In genomic region chr17:74512624-74513084, GRCh38 we compare ENCODE assay signal across 9 cellular contexts. TPM values are rescaled to one million over a fixed set of nuclear protein-coding genes. Genes with fewer than 3 reads are reported as not detected.
DNase-seq lines count a peak whose midpoint lies in the region; ATAC-seq and TF ChIP-seq lines count a peak whose summit lies in the region.
"Had no signal": no experiment of that assay in that cellular context is flagged by ENCODE, and none has a peak within 500 bp of the region (broad histone marks: within the 10 kb centered on the region; RNA-seq: fewer than 3 reads in every experiment).

No MANE protein-coding gene starts in this region.

- intact Hi-C loops in Right ventricle myocardium inferior (cut with DNase I) (no loop called here), left ventricle myocardium inferior (cut with micrococcal nuclease) (no loop called here), ovary (cut with DNase I) (no loop called here)

- peaks cover 12% of the 10 kb centered on the region for H3K9me3 Mint-ChIP-seq in type B pancreatic cell

- H3K4me1 Mint-ChIP-seq in type B pancreatic cell (ENCODE audit: unreplicated experiment): peaks cover 8% of the 10 kb centered on the region

- peaks cover 8% of the 10 kb centered on the region for H3K4me1 ChIP-seq in left ventricle myocardium inferior
- no peaks in the 10 kb centered on the region for H3K4me1 ChIP-seq in ovary (ENCODE audit: insufficient read depth)

- H3K27me3 ChIP-seq in left ventricle myocardium inferior (ENCODE audit: low read depth) (peaks cover 28% of the 10 kb centered on the region), ovary (no peaks in the 10 kb centered on the region)

- no peak for TF ChIP-seq EP300 in ovary (IDR thresholded peaks at IDR 0.05)

- H3K4me3 ChIP-seq in left ventricle myocardium inferior (no peak overlapping the region), fibroblast of mammary gland (ENCODE audit: control insufficient read depth, low read depth, low read length) (no peak overlapping the region), ovary (no peak overlapping the region)

- H3K36me3 ChIP-seq in left ventricle myocardium inferior (no peaks in the 10 kb centered on the region), ovary (no peaks in the 10 kb centered on the region)

- H3K4me3 Mint-ChIP-seq in type B pancreatic cell: no peak overlapping the region

- ATAC-seq in Right ventricle myocardium inferior: peak; percentile 39

- H3K36me3 Mint-ChIP-seq in type B pancreatic cell: peaks cover 10% of the 10 kb centered on the region

- TF ChIP-seq CTCF in left ventricle myocardium inferior (IDR thresholded peaks at IDR 0.05; ENCODE audit: borderline replicate concordance) (no peak), fibroblast of mammary gland (conservative IDR thresholded peaks at IDR 0.05; ENCODE audit: control insufficient read depth, insufficient read depth, low read depth, low read length) (no peak), type B pancreatic cell (conservative IDR thresholded peaks at IDR 0.05) (no peak), ovary (IDR thresholded peaks at IDR 0.05) (no peak)

- no peak overlapping the region for H3K27ac Mint-ChIP-seq in type B pancreatic cell

- WGBS in ovary, 3 donors: 45 to 59% (median 48%) methylated on average over 7 of the region's 7 CpGs

- DNase-seq in Right ventricle myocardium inferior (ENCODE audit: missing footprints) (no peak), left ventricle myocardium inferior (no peak), KG1 (lab: John Stamatoyannopoulos, UW) (peak; percentile 86), fibroblast of mammary gland (ENCODE audit: low read depth) (peak; percentile 87), type B pancreatic cell (ENCODE audit: extremely low spot score, unreplicated experiment) (peak; percentile 24), DMS53 treated with DMSO at 0.1 percent for 48 hours (lab: John Stamatoyannopoulos, UW; ENCODE audit: unreplicated experiment) (no peak), ovary (no peak)
- DNase-seq in effector CD8-positive, alpha-beta T cell (lab: John Stamatoyannopoulos, UW): no peak

- H3K9me3 ChIP-seq in left ventricle myocardium inferior (replicated peaks): no peaks in the 10 kb centered on the region
- no peaks in the 10 kb centered on the region for H3K9me3 ChIP-seq in ovary

- TF ChIP-seq POLR2A in ovary (IDR thresholded peaks at IDR 0.05): no peak

- H3K27ac ChIP-seq in left ventricle myocardium inferior (replicated peaks) (no peak overlapping the region), ovary (no peak overlapping the region)

- H3K27me3 Mint-ChIP-seq in type B pancreatic cell: peaks cover 49% of the 10 kb centered on the region

RNA-seq across cellular contexts. Expression of gene CD300LB, which starts 18.6 kb away (rescaled TPM):
- total RNA-seq in Right ventricle myocardium inferior: 0.19 TPM
- total RNA-seq in left ventricle myocardium inferior: not detected
- not detected in 2 replicates for total RNA-seq in type B pancreatic cell (ENCODE audit: low replicate concordance)
- total RNA-seq in ovary: under 1 TPM in 5 of 7 donors, not detected in 2; 0.13 to 0.69 (median 0.27) TPM
- under 1 TPM; 0.11 to 0.43 TPM for polyA plus RNA-seq in ovary
- total RNA-seq: fibroblast of villous mesenchyme had no signal

RNA-seq across cellular contexts. Expression of gene CD300C, which starts 33.3 kb away (rescaled TPM):
- total RNA-seq in Right ventricle myocardium inferior: 1.2 TPM
- 0.71 TPM for total RNA-seq in left ventricle myocardium inferior
- total RNA-seq in type B pancreatic cell (ENCODE audit: low replicate concordance): not detected in 2 replicates
- total RNA-seq in ovary: 1 to 10 TPM in 2 of 7 donors, under 1 TPM in 4, not detected in 1; 0.18 to 1.6 (median 0.64) TPM
- polyA plus RNA-seq in ovary: under 1 TPM; 0.40 to 0.52 TPM
- total RNA-seq: fibroblast of villous mesenchyme had no signal

RNA-seq across cellular contexts. Expression of gene CD300A, which starts 46.2 kb away (rescaled TPM):
- total RNA-seq in Right ventricle myocardium inferior: 2.4 TPM
- 1.2 TPM for total RNA-seq in left ventricle myocardium inferior
- 0.43 TPM in 1 of 2 replicates, not detected in the other for total RNA-seq in type B pancreatic cell (ENCODE audit: low replicate concordance)
- 1 to 10 TPM; 1.4 to 5.5 (median 2.1) TPM for total RNA-seq in ovary
- polyA plus RNA-seq in ovary: 1 to 10 TPM; 1.5 to 4.8 TPM
- total RNA-seq: fibroblast of villous mesenchyme had no signal

RNA-seq across cellular contexts. Expression of gene CD300H, which starts 54.7 kb away (rescaled TPM):
- total RNA-seq in Right ventricle myocardium inferior (not detected), left ventricle myocardium inferior (not detected), type B pancreatic cell (ENCODE audit: low replicate concordance) (not detected in 2 replicates), ovary (not detected)
- not detected for polyA plus RNA-seq in ovary
- total RNA-seq: fibroblast of villous mesenchyme had no signal

Comparison
In these comparisons a context has a peak if more than half of its experiments do, and no peak if none do; other contexts are left out.
1. DNase-seq: peak in KG1 (single experiment), fibroblast of mammary gland (single experiment) and type B pancreatic cell (single experiment); none in Right ventricle myocardium inferior (single experiment), left ventricle myocardium inferior (single experiment), DMS53 treated with DMSO at 0.1 percent for 48 hours (single experiment), effector CD8-positive, alpha-beta T cell (single experiment) and ovary (0 of 5).